Comparison of ENCODE assay signal across 4 cellular contexts in the genomic region with DNA sequence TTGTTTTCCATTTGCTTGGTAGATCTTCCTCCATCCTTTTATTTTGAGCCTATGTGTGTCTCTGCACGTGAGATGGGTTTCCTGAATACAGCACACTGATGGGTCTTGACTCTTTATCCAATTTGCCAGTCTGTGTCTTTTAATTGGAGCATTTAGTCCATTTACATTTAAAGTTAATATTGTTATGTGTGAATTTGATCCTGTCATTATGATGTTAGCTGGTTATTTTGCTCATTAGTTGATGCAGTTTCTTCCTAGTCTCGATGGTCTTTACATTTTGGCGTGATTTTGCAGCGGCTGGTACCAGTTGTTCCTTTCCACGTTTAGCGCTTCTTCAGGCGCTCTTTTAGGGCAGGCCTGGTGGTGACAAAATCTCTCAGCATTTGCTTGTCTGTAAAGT. TPM values are rescaled to one million over a fixed set of nuclear protein-coding genes. Genes with fewer than 3 reads are reported as not detected.
"Had no signal": no experiment of that assay in that cellular context is flagged by ENCODE, and none has a peak within 500 bp of the region (broad histone marks: within the 10 kb centered on the region; RNA-seq: fewer than 3 reads in every experiment).

No MANE protein-coding gene starts in this region.

RNA-seq across cellular contexts. Expression of gene IQUB, which starts 7.9 kb away (rescaled TPM):
- total RNA-seq: activated naive CD8-positive, alpha-beta T cell treated with anti-CD3 and anti-CD28 coated beads, Interleukin-2, amount 10 ng/mL, durations not matched to agents 7 days and 5 days; activated T-helper 1 cell treated with anti-CD3 and anti-CD28 coated beads, Interleukin-12 subunit alpha, Interleukin-12 subunit beta, Interleukin-2, Interleukin-4 antibody, amounts not matched to agents 30 ng/mL and 10 ng/mL and 1 ng/mL, durations not matched to agents 14 hours and 24 hours and 36 hours; ascending aorta; bronchial epithelial cell had no signal
